ENCODE assay signal across 8 cellular contexts in genomic region chr3:151439652-151440125, GRCh38. TPM values are rescaled to one million over a fixed set of nuclear protein-coding genes. Genes with fewer than 3 reads are reported as not detected.
DNase-seq lines count a peak whose midpoint lies in the region; ATAC-seq lines count a peak whose summit lies in the region.

No MANE protein-coding gene starts in this region.

- no peaks in the 10 kb centered on the region for H3K27me3 ChIP-seq in CD4-positive, alpha-beta memory T cell (ENCODE audit: insufficient read depth, low read length)

- H3K27ac ChIP-seq in CD4-positive, alpha-beta memory T cell (ENCODE audit: low read depth, low read length), result no peak overlapping the region

- H3K4me1 ChIP-seq in CD4-positive, alpha-beta memory T cell (ENCODE audit: insufficient read depth, low read length), result no peaks in the 10 kb centered on the region

- ATAC-seq in GM18873 (IDR thresholded peaks at IDR 0.05; ENCODE audit: low FRiP score, unreplicated experiment), result peak; percentile 80
- ATAC-seq in HG03342 (IDR thresholded peaks at IDR 0.05; ENCODE audit: unreplicated experiment), result peak; percentile 77

- H3K27ac Mint-ChIP-seq in CD4-positive, alpha-beta memory T cell, result no peak overlapping the region

- H3K9me3 Mint-ChIP-seq in CD4-positive, alpha-beta memory T cell, result no peaks in the 10 kb centered on the region

- H3K9me3 ChIP-seq in CD4-positive, alpha-beta memory T cell (ENCODE audit: control insufficient read depth in 1 of 2, low read length in 2 of 2), result no peaks in the 10 kb centered on the region

- no peaks in the 10 kb centered on the region for H3K36me3 Mint-ChIP-seq in CD4-positive, alpha-beta memory T cell

- POLR2A ChIA-PET in CD4-positive, alpha-beta memory T cell (lab: Charles Lee; ENCODE audit: partially characterized antibody), result no interaction called here

- H3K4me3 Mint-ChIP-seq in CD4-positive, alpha-beta memory T cell, result no peak overlapping the region

- H3K36me3 ChIP-seq in CD4-positive, alpha-beta memory T cell (ENCODE audit: insufficient read depth, low read length), result no peaks in the 10 kb centered on the region

- intact Hi-C loops in CD4-positive, alpha-beta memory T cell (cut with micrococcal nuclease), result loop anchor here (1.0 kb wide), 3 partner anchors 400 to 1085 kb away; no protein-coding TSS in a partner anchor

- no peaks in the 10 kb centered on the region for H3K4me1 Mint-ChIP-seq in CD4-positive, alpha-beta memory T cell

- H3K27me3 Mint-ChIP-seq in CD4-positive, alpha-beta memory T cell, result peaks cover 0 to 2% of the 10 kb centered on the region in 2 donors

- CTCF ChIA-PET in CD4-positive, alpha-beta memory T cell (lab: Charles Lee; ENCODE audit: partially characterized antibody), result interaction anchor here (0.9 to 2.5 kb wide), 12 partner anchors 9 to 1084 kb away, joined by 3 to 10 read pairs (median 4); no protein-coding TSS in a partner anchor

- H3K4me3 ChIP-seq in CD4-positive, alpha-beta memory T cell (ENCODE audit: low read length in 2 of 2), result no peak overlapping the region

- DNase-seq in CD4-positive, alpha-beta memory T cell, result peak in 4 of 5 donors; percentile 17 to 30 (median 22)
- DNase-seq in NCI-H446 treated with DMSO at 0.1 percent for 48 hours (lab: John Stamatoyannopoulos, UW) (peak; percentile 21), amniotic stem cell (lab: John Stamatoyannopoulos, UW) (peak; percentile 54), hepatic stellate cell (ENCODE audit: low spot score) (peak; percentile 49), smooth muscle cell of the brain vasculature (ENCODE audit: low read depth, low spot score) (peak; percentile 54)
- DNase-seq in activated naive CD4-positive, alpha-beta T cell (lab: John Stamatoyannopoulos, UW), result no peak

RNA-seq across cellular contexts. Expression of gene IGSF10, which starts 21.2 kb away (rescaled TPM):
- not detected for total RNA-seq in CD4-positive, alpha-beta memory T cell
- not detected for polyA plus RNA-seq in CD4-positive, alpha-beta memory T cell

RNA-seq across cellular contexts. Expression of gene P2RY12, which starts 55.1 kb away (rescaled TPM):
- not detected for total RNA-seq in CD4-positive, alpha-beta memory T cell
- polyA plus RNA-seq in CD4-positive, alpha-beta memory T cell, result not detected

Comparison
In these comparisons a context has a peak if more than half of its experiments do, and no peak if none do; other contexts are left out.
1. DNase-seq: peak in CD4-positive, alpha-beta memory T cell (4 of 5), NCI-H446 treated with DMSO at 0.1 percent for 48 hours (single experiment), amniotic stem cell (single experiment), hepatic stellate cell (single experiment) and smooth muscle cell of the brain vasculature (single experiment); none in activated naive CD4-positive, alpha-beta T cell (0 of 4).